In genomic region chr5:23951261-23951901, GRCh38 we compare ENCODE assay signal across 8 cellular contexts.
DNase-seq lines count a peak whose midpoint lies in the region; ATAC-seq and TF ChIP-seq lines count a peak whose summit lies in the region.
"Not testable (repeated sequence)": the region's sequence is repeated elsewhere in the genome, so short reads cannot be mapped to it uniquely, and the experiment has no call there.

No MANE protein-coding gene starts in this region.

- H3K9me3 Mint-ChIP-seq in activated T-cell treated with anti-CD3 and anti-CD28 coated beads, Interleukin-2, amount 50 U/mL, for 24 hours, result peaks cover 26% of the 10 kb centered on the region
- peaks cover 22% of the 10 kb centered on the region for H3K9me3 Mint-ChIP-seq in central memory CD8-positive, alpha-beta T cell
- H3K9me3 Mint-ChIP-seq in stimulated activated effector memory CD8-positive, alpha-beta T cell treated with anti-CD3 and anti-CD28 coated beads, Interleukin-12 subunit alpha, Interleukin-12 subunit beta, amount 100 ng/mL, for 72 hours, result peaks cover 16% of the 10 kb centered on the region

- H3K4me1 Mint-ChIP-seq in activated T-cell treated with anti-CD3 and anti-CD28 coated beads, Interleukin-2, amount 50 U/mL, for 24 hours (ENCODE audit: low read depth); central memory CD8-positive, alpha-beta T cell; stimulated activated effector memory CD8-positive, alpha-beta T cell treated with anti-CD3 and anti-CD28 coated beads, Interleukin-12 subunit alpha, Interleukin-12 subunit beta, amount 100 ng/mL, for 72 hours: not testable (repeated sequence)

- TF ChIP-seq CTCF in heart left ventricle (IDR thresholded peaks at IDR 0.05), result not testable (repeated sequence)

- H3K27ac Mint-ChIP-seq in activated T-cell treated with anti-CD3 and anti-CD28 coated beads, Interleukin-2, amount 50 U/mL, for 24 hours; stimulated activated effector memory CD8-positive, alpha-beta T cell treated with anti-CD3 and anti-CD28 coated beads, Interleukin-12 subunit alpha, Interleukin-12 subunit beta, amount 100 ng/mL, for 72 hours: not testable (repeated sequence)
- peak overlapping the region; percentile 25 for H3K27ac Mint-ChIP-seq in central memory CD8-positive, alpha-beta T cell (ENCODE audit: low read depth)

- H3K9me3 ChIP-seq in heart left ventricle, result peaks cover 0 to 22% (median 4%) of the 10 kb centered on the region in 12 donors

- H3K4me3 ChIP-seq in heart left ventricle, result peak overlapping the region in 6 of 12 donors; percentile 18 to 52 (median 43)

- not testable (repeated sequence) for TF ChIP-seq POLR2A in heart left ventricle (IDR thresholded peaks at IDR 0.05)

- not testable (repeated sequence) for H3K36me3 Mint-ChIP-seq in activated T-cell treated with anti-CD3 and anti-CD28 coated beads, Interleukin-2, amount 50 U/mL, for 24 hours (ENCODE audit: low read depth); central memory CD8-positive, alpha-beta T cell (ENCODE audit: insufficient read depth); stimulated activated effector memory CD8-positive, alpha-beta T cell treated with anti-CD3 and anti-CD28 coated beads, Interleukin-12 subunit alpha, Interleukin-12 subunit beta, amount 100 ng/mL, for 72 hours

- H3K27me3 ChIP-seq in heart left ventricle, result not testable (repeated sequence)

- H3K36me3 ChIP-seq in heart left ventricle, result not testable (repeated sequence)

- H3K4me3 Mint-ChIP-seq in activated T-cell treated with anti-CD3 and anti-CD28 coated beads, Interleukin-2, amount 50 U/mL, for 24 hours, result not testable (repeated sequence)
- H3K4me3 Mint-ChIP-seq in central memory CD8-positive, alpha-beta T cell, result peak overlapping the region; percentile 65
- H3K4me3 Mint-ChIP-seq in stimulated activated effector memory CD8-positive, alpha-beta T cell treated with anti-CD3 and anti-CD28 coated beads, Interleukin-12 subunit alpha, Interleukin-12 subunit beta, amount 100 ng/mL, for 72 hours, result peak overlapping the region; percentile 15

- not testable (repeated sequence) for H3K27ac ChIP-seq in heart left ventricle

- 84 to 92% (median 84%) methylated on average over 29 to 47 of the region's 47 CpGs for WGBS in heart left ventricle, 4 donors

- DNase-seq in Daoy (ENCODE audit: low read depth) (peak; percentile 63), NCI-H1436 (lab: John Stamatoyannopoulos, UW) (peak; percentile 54), SK-N-DZ (ENCODE audit: low spot score) (peak; percentile 79), left kidney (ENCODE audit: low read depth, low spot score) (peak; percentile 9)
- DNase-seq in activated T-cell treated with anti-CD3 and anti-CD28 coated beads, Interleukin-2, amount 50 U/mL, for 24 hours, result peak; percentile 36
- DNase-seq in central memory CD8-positive, alpha-beta T cell (ENCODE audit: low spot score in 2 of 2); heart left ventricle: not testable (repeated sequence)
- peak in 1 of 2 donors; percentile 48 for DNase-seq in stimulated activated effector memory CD8-positive, alpha-beta T cell treated with anti-CD3 and anti-CD28 coated beads, Interleukin-12 subunit alpha, Interleukin-12 subunit beta, amount 100 ng/mL, for 72 hours (ENCODE audit: low spot score in 2 of 2)

- not testable (repeated sequence) for H3K27me3 Mint-ChIP-seq in activated T-cell treated with anti-CD3 and anti-CD28 coated beads, Interleukin-2, amount 50 U/mL, for 24 hours; central memory CD8-positive, alpha-beta T cell

- not testable (repeated sequence) for H3K4me1 ChIP-seq in heart left ventricle

- intact Hi-C loops in heart left ventricle (cut with DNase I), result not testable (repeated sequence)

- peak; percentile 57 for ATAC-seq in central memory CD8-positive, alpha-beta T cell (replicated peaks; ENCODE audit: extremely low read depth, poor library complexity, severe bottlenecking)
- ATAC-seq in heart left ventricle, result peak in 3 of 4 donors; percentile 37 to 62 (median 55)
- peak; percentile 51 for ATAC-seq in stimulated activated effector memory CD8-positive, alpha-beta T cell treated with anti-CD3 and anti-CD28 coated beads, Interleukin-12 subunit alpha, Interleukin-12 subunit beta, amount 100 ng/mL, for 72 hours
